ENCODE assay signal across 21 cellular contexts in genomic region chr2:49265471-49265870, GRCh38.
"Had no signal": no experiment of that assay in that cellular context is flagged by ENCODE, and none has a peak within 500 bp of the region (broad histone marks: within the 10 kb centered on the region; RNA-seq: fewer than 3 reads in every experiment).

No MANE protein-coding gene starts in this region.

- H3K27ac Mint-ChIP-seq: effector memory CD8-positive, alpha-beta T cell; memory B cell; naive thymus-derived CD4-positive, alpha-beta T cell; stimulated activated naive B cell treated with anti-CD40 and anti-IgM and Interleukin-4, amounts not matched to agents 10 μg/mL and 1 μg/mL and 100 μg/mL, for 72 hours; stimulated activated naive CD8-positive, alpha-beta T cell treated with anti-CD3 and anti-CD28 coated beads, Interleukin-15, amount 100 ng/mL, for 72 hours had no signal

- H3K36me3 Mint-ChIP-seq: memory B cell; naive thymus-derived CD4-positive, alpha-beta T cell; stimulated activated naive B cell treated with anti-CD40 and anti-IgM and Interleukin-4, amounts not matched to agents 10 μg/mL and 1 μg/mL and 100 μg/mL, for 72 hours had no signal

- H3K27me3 ChIP-seq: foreskin keratinocyte, hepatocyte, neutrophil, right atrium auricular region, testis, transverse colon had no signal

- H3K4me3 ChIP-seq: hepatocyte, right atrium auricular region, sigmoid colon, skin epidermis, testis, transverse colon had no signal

- H3K4me1 Mint-ChIP-seq: central memory CD8-positive, alpha-beta T cell; memory B cell; naive thymus-derived CD4-positive, alpha-beta T cell; stimulated activated naive B cell treated with anti-CD40 and anti-IgM and Interleukin-4, amounts not matched to agents 10 μg/mL and 1 μg/mL and 100 μg/mL, for 72 hours; stimulated activated naive CD8-positive, alpha-beta T cell treated with anti-CD3 and anti-CD28 coated beads, Interleukin-15, amount 100 ng/mL, for 72 hours had no signal

- H3K27me3 Mint-ChIP-seq: central memory CD8-positive, alpha-beta T cell; effector memory CD8-positive, alpha-beta T cell; memory B cell; naive thymus-derived CD4-positive, alpha-beta T cell; stimulated activated naive B cell treated with anti-CD40 and anti-IgM and Interleukin-4, amounts not matched to agents 10 μg/mL and 1 μg/mL and 100 μg/mL, for 72 hours had no signal

- H3K4me3 Mint-ChIP-seq: central memory CD8-positive, alpha-beta T cell; effector memory CD8-positive, alpha-beta T cell; memory B cell; naive thymus-derived CD4-positive, alpha-beta T cell; stimulated activated naive B cell treated with anti-CD40 and anti-IgM and Interleukin-4, amounts not matched to agents 10 μg/mL and 1 μg/mL and 100 μg/mL, for 72 hours; stimulated activated naive CD8-positive, alpha-beta T cell treated with anti-CD3 and anti-CD28 coated beads, Interleukin-15, amount 100 ng/mL, for 72 hours had no signal

- H3K9me3 Mint-ChIP-seq: memory B cell had no signal

- H3K9me3 ChIP-seq: neutrophil, right atrium auricular region, sigmoid colon, testis, transverse colon had no signal

- H3K27ac ChIP-seq: foreskin keratinocyte, hepatocyte, neutrophil, right atrium auricular region, sigmoid colon, skin epidermis, testis, transverse colon had no signal

- H3K36me3 ChIP-seq: neutrophil, right atrium auricular region, sigmoid colon, transverse colon had no signal

- DNase-seq: cortex of kidney; effector memory CD8-positive, alpha-beta T cell; erythroblast; foreskin keratinocyte; head of caudate nucleus; kidney; left cardiac atrium; naive thymus-derived CD4-positive, alpha-beta T cell; sigmoid colon; stimulated activated CD4-positive, alpha-beta T cell treated with anti-CD3 and anti-CD28 coated beads, Interleukin-2, amount 100 ng/mL, for 24 hours; stimulated activated CD4-positive, alpha-beta T cell treated with anti-CD3 and anti-CD28 coated beads, Interleukin-4, amount 100 ng/mL, for 4 hours; stimulated activated naive B cell treated with anti-CD40 and anti-IgM and Interleukin-4, amounts not matched to agents 10 μg/mL and 1 μg/mL and 100 μg/mL, for 72 hours; stimulated activated naive CD8-positive, alpha-beta T cell treated with anti-CD3 and anti-CD28 coated beads, Interleukin-15, amount 100 ng/mL, for 72 hours; testis; transverse colon had no signal

- ATAC-seq: effector memory CD8-positive, alpha-beta T cell; foreskin keratinocyte; left cardiac atrium; naive thymus-derived CD4-positive, alpha-beta T cell; stimulated activated naive B cell treated with anti-CD40 and anti-IgM and Interleukin-4, amounts not matched to agents 10 μg/mL and 1 μg/mL and 100 μg/mL, for 72 hours; stimulated activated naive CD8-positive, alpha-beta T cell treated with anti-CD3 and anti-CD28 coated beads, Interleukin-15, amount 100 ng/mL, for 72 hours had no signal

- H3K4me1 ChIP-seq: foreskin keratinocyte, right atrium auricular region, testis, transverse colon had no signal
